23 cellular contexts compared by ENCODE assay signal in the genomic region with DNA sequence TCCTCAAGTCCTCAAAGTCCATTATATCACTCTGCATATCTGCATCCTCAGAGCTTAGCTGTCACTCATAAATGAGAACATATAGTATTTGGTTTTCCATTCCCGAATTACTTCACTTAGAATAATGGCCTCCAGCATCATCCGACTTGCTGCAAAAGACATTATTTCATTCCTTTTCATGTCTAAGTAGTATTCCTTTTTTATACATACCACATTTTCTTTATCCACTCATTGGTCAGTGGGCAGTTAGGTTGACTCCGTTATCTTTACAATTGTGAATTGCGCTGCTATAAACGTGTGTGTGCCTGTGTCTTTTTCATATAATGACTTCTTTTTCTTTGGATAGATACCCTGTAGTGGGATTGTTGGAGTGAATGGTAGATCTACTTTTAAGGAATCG.
DNase-seq lines count a peak whose midpoint lies in the region; TF ChIP-seq lines count a peak whose summit lies in the region.
"Had no signal": no experiment of that assay in that cellular context is flagged by ENCODE, and none has a peak within 500 bp of the region (broad histone marks: within the 10 kb centered on the region; RNA-seq: fewer than 3 reads in every experiment).

No MANE protein-coding gene starts in this region.

- no peaks in the 10 kb centered on the region for H3K9me2 ChIP-seq in PC-9 (ENCODE audit: insufficient read depth)

- H3K4me3 Mint-ChIP-seq in progenitor cell of endocrine pancreas (ENCODE audit: low read depth), result no peak overlapping the region
- H3K4me3 Mint-ChIP-seq: CD14-positive monocyte; CD4-positive, alpha-beta memory T cell; CD4-positive, CD25-positive, alpha-beta regulatory T cell; CD8-positive, alpha-beta memory T cell had no signal

- intact Hi-C loops in PC-9 (cut with micrococcal nuclease; ENCODE audit: unreplicated experiment), result no loop called here

- BruUV-seq in PC-9 (replicated peaks; lab: Mats Ljungman, UMichigan), result no TSS peak

- peaks cover 19% of the 10 kb centered on the region for H3K9me3 Mint-ChIP-seq in progenitor cell of endocrine pancreas (ENCODE audit: low read depth)

- no peak for DNase-seq in PC-9
- no peak for DNase-seq in progenitor cell of endocrine pancreas (ENCODE audit: low spot score, unreplicated experiment)
- no peak for DNase-seq in GM13977 (ENCODE audit: low spot score)
- DNase-seq in H4 (ENCODE audit: low spot score), result no peak
- DNase-seq: 8988T; ACHN; BE2C; C1 segment of cervical spinal cord; CD4-positive, alpha-beta memory T cell; CD4-positive, CD25-positive, alpha-beta regulatory T cell; CD8-positive, alpha-beta memory T cell; COR-L47; DMS 273 treated with DMSO at 0.1 percent for 48 hours; DMS153; DMS53; DMS79; DND-41; EL; GDM1 had no signal

- POLR2A ChIA-PET in HEK293 (lab: Yijun Ruan, JAX), result no interaction called here
- POLR2A ChIA-PET in PC-9 (lab: Charles Lee; ENCODE audit: unreplicated experiment), result no interaction called here

- no peaks in the 10 kb centered on the region for H4K20me1 ChIP-seq in PC-9 (ENCODE audit: insufficient read depth)
- H4K20me1 ChIP-seq: BLaER1 had no signal

- H3K27me3 ChIP-seq in PC-9 (ENCODE audit: insufficient read depth, low read depth), result no peaks in the 10 kb centered on the region
- H3K27me3 ChIP-seq: BE2C, BLaER1 had no signal

- H3K4me1 ChIP-seq in HEK293 (ENCODE audit: control insufficient read depth, insufficient read depth, low read length), result no peaks in the 10 kb centered on the region
- no peaks in the 10 kb centered on the region for H3K4me1 ChIP-seq in PC-9 (replicated peaks; ENCODE audit: insufficient read depth)
- H3K4me1 ChIP-seq: BE2C, BLaER1 had no signal

- H3K27ac ChIP-seq in HEK293 (ENCODE audit: extremely low read depth, low read depth, low read length), result no peak overlapping the region
- H3K27ac ChIP-seq in PC-9, result no peak overlapping the region
- H3K27ac ChIP-seq: BLaER1 had no signal

- H3F3A ChIP-seq in PC-9 (ENCODE audit: insufficient read depth, low read depth), result no peaks in the 10 kb centered on the region

- H3K4me3 ChIP-seq in HEK293 (ENCODE audit: low read depth, low read length) (no peak overlapping the region), PC-9 (no peak overlapping the region)
- H3K4me3 ChIP-seq: BLaER1, GM12878 had no signal

- in situ Hi-C loops in GM13977 (cut with MboI; ENCODE audit: low pct_unique_long_range_greater_than_20kb, low sequenced_read_pairs, unreplicated experiment), result no loop called here

- no peaks in the 10 kb centered on the region for H3K36me3 Mint-ChIP-seq in progenitor cell of endocrine pancreas (ENCODE audit: insufficient read depth)
- H3K36me3 Mint-ChIP-seq: CD14-positive monocyte; CD4-positive, alpha-beta memory T cell; CD4-positive, CD25-positive, alpha-beta regulatory T cell; CD8-positive, alpha-beta memory T cell had no signal

- H3K27me3 Mint-ChIP-seq in progenitor cell of endocrine pancreas, result no peaks in the 10 kb centered on the region
- H3K27me3 Mint-ChIP-seq: CD4-positive, CD25-positive, alpha-beta regulatory T cell had no signal

- CTCF ChIA-PET in HEK293 (lab: Yijun Ruan, JAX), result no interaction called here
- CTCF ChIA-PET in PC-9 (lab: Charles Lee), result no interaction called here

- no peak overlapping the region for H3K4me2 ChIP-seq in PC-9
- H3K4me2 ChIP-seq: BLaER1 had no signal

- H3K4me1 Mint-ChIP-seq in progenitor cell of endocrine pancreas (ENCODE audit: low read depth), result no peaks in the 10 kb centered on the region
- H3K4me1 Mint-ChIP-seq: CD14-positive monocyte; CD4-positive, alpha-beta memory T cell; CD4-positive, CD25-positive, alpha-beta regulatory T cell; CD8-positive, alpha-beta memory T cell had no signal

- peak overlapping the region; percentile 33 for H3K27ac Mint-ChIP-seq in progenitor cell of endocrine pancreas
- H3K27ac Mint-ChIP-seq: CD14-positive monocyte; CD4-positive, alpha-beta memory T cell; CD4-positive, CD25-positive, alpha-beta regulatory T cell; CD8-positive, alpha-beta memory T cell had no signal

- no peaks in the 10 kb centered on the region for H3K79me2 ChIP-seq in PC-9 (ENCODE audit: low read depth)

- H2AFZ ChIP-seq in PC-9, result 0 out of 2 replicates have a peak overlapping the region, but pooled peaks have one; percentile 33

- TF ChIP-seq CTCF in HEK293 (tag by site-specific recombination; IDR thresholded peaks at IDR 0.05), result no peak
- no peak for TF ChIP-seq CTCF in PC-9 (conservative IDR thresholded peaks at IDR 0.05)
- TF ChIP-seq CTCF in progenitor cell of endocrine pancreas (IDR thresholded peaks at IDR 0.05; ENCODE audit: unreplicated experiment), result no peak
- no peak for TF ChIP-seq CTCF in GM13977 (IDR thresholded peaks at IDR 0.05; ENCODE audit: extremely low read depth, insufficient read depth, missing control alignments)

- H3K36me3 ChIP-seq in HEK293 (ENCODE audit: control insufficient read depth in 2 of 2, insufficient read depth in 1 of 2, low read length in 2 of 2) (no peaks in the 10 kb centered on the region), PC-9 (ENCODE audit: low read depth) (no peaks in the 10 kb centered on the region)
- H3K36me3 ChIP-seq: BE2C, BLaER1 had no signal

- H3K9me3 ChIP-seq in HEK293 (ENCODE audit: control insufficient read depth, insufficient read depth, low read depth, low read length) (no peaks in the 10 kb centered on the region; the same call in 1 of the 2 replicates), PC-9 (ENCODE audit: insufficient read depth, low read depth) (peaks cover 3% of the 10 kb centered on the region; the same call in 1 of the 2 replicates)
- H3K9me3 ChIP-seq: BE2C, BLaER1 had no signal

TF ChIP-seq in HEK293, 187 proteins besides CTCF, POLR2A, EP300 and RAD21:
- TF ChIP-seq, protein P1, sequence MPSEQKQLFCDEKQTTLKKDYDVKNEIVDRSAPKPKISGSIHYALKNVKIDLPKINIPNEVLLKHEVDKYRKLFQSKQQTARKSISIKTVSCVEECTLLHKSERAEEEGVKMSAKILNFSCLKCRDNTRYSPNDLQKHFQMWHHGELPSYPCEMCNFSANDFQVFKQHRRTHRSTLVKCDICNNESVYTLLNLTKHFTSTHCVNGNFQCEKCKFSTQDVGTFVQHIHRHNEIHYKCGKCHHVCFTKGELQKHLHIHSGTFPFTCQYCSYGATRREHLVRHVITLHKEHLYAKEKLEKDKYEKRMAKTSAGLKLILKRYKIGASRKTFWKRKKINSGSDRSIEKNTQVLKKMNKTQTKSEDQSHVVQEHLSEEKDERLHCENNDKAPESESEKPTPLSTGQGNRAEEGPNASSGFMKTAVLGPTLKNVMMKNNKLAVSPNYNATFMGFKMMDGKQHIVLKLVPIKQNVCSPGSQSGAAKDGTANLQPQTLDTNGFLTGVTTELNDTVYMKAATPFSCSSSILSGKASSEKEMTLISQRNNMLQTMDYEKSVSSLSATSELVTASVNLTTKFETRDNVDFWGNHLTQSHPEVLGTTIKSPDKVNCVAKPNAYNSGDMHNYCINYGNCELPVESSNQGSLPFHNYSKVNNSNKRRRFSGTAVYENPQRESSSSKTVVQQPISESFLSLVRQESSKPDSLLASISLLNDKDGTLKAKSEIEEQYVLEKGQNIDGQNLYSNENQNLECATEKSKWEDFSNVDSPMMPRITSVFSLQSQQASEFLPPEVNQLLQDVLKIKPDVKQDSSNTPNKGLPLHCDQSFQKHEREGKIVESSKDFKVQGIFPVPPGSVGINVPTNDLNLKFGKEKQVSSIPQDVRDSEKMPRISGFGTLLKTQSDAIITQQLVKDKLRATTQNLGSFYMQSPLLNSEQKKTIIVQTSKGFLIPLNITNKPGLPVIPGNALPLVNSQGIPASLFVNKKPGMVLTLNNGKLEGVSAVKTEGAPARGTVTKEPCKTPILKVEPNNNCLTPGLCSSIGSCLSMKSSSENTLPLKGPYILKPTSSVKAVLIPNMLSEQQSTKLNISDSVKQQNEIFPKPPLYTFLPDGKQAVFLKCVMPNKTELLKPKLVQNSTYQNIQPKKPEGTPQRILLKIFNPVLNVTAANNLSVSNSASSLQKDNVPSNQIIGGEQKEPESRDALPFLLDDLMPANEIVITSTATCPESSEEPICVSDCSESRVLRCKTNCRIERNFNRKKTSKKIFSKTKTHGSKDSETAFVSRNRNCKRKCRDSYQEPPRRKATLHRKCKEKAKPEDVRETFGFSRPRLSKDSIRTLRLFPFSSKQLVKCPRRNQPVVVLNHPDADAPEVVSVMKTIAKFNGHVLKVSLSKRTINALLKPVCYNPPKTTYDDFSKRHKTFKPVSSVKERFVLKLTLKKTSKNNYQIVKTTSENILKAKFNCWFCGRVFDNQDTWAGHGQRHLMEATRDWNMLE (tag by site-specific recombination; conservative IDR thresholded peaks at IDR 0.05; ENCODE audit: low read depth), result no peak
- TF ChIP-seq ZNF48 (tag by site-specific recombination; IDR thresholded peaks at IDR 0.05) (no peak), ZNF146 (tag by site-specific recombination; IDR thresholded peaks at IDR 0.05) (0 out of 2 replicates have a peak, but pooled peaks have one; percentile 14), ZNF549 (tag by site-specific recombination; IDR thresholded peaks at IDR 0.05) (no peak), ZNF2 (tag by site-specific recombination; IDR thresholded peaks at IDR 0.05) (no peak), ZNF335 (tag by site-specific recombination; conservative IDR thresholded peaks at IDR 0.05) (no peak), ZBTB8A (tag by site-specific recombination; IDR thresholded peaks at IDR 0.05) (no peak), ZSCAN23 (tag by site-specific recombination; IDR thresholded peaks at IDR 0.05) (no peak), ZNF629 (tag by site-specific recombination; IDR thresholded peaks at IDR 0.05) (no peak)
